Comparison of ENCODE assay signal across 9 cellular contexts in genomic region chr6:208379-208778, GRCh38.
"Had no signal": no experiment of that assay in that cellular context is flagged by ENCODE, and none has a peak within 500 bp of the region (broad histone marks: within the 10 kb centered on the region; RNA-seq: fewer than 3 reads in every experiment).

No MANE protein-coding gene starts in this region.

- DNase-seq: activated CD8-positive, alpha-beta T cell treated with anti-CD3 and anti-CD28 coated beads, Interleukin-2, amount 10 ng/mL, durations not matched to agents 7 days and 5 days; activated naive CD4-positive, alpha-beta T cell treated with anti-CD3 and anti-CD28 coated beads for 36 hours; foreskin melanocyte; heart right ventricle; islet precursor cell; ovary; stimulated activated CD4-positive, alpha-beta T cell treated with anti-CD3 and anti-CD28 coated beads, Interleukin-4, amount 100 ng/mL, for 1 hour; T-helper 9 cell had no signal

- H3K27ac Mint-ChIP-seq: activated CD8-positive, alpha-beta T cell treated with anti-CD3 and anti-CD28 coated beads, Interleukin-2, amount 10 ng/mL, durations not matched to agents 7 days and 5 days; activated naive CD4-positive, alpha-beta T cell treated with anti-CD3 and anti-CD28 coated beads for 36 hours had no signal

- H3K27ac ChIP-seq: heart right ventricle, ovary had no signal

- ATAC-seq: activated CD8-positive, alpha-beta T cell treated with anti-CD3 and anti-CD28 coated beads, Interleukin-2, amount 10 ng/mL, durations not matched to agents 7 days and 5 days; heart right ventricle; left lobe of liver had no signal

- H3K9me3 ChIP-seq: ovary had no signal

- H3K27me3 ChIP-seq: ovary had no signal

- H3K4me3 Mint-ChIP-seq: activated CD8-positive, alpha-beta T cell treated with anti-CD3 and anti-CD28 coated beads, Interleukin-2, amount 10 ng/mL, durations not matched to agents 7 days and 5 days; activated naive CD4-positive, alpha-beta T cell treated with anti-CD3 and anti-CD28 coated beads for 36 hours had no signal

- H3K9me3 Mint-ChIP-seq: activated naive CD4-positive, alpha-beta T cell treated with anti-CD3 and anti-CD28 coated beads for 36 hours had no signal

- H3K36me3 ChIP-seq: heart right ventricle, ovary had no signal

- H3K4me3 ChIP-seq: heart right ventricle, ovary had no signal
